In genomic region chr12:75990189-75990912, GRCh38 we compare ENCODE assay signal across 15 cellular contexts.
"Had no signal": no experiment of that assay in that cellular context is flagged by ENCODE, and none has a peak within 500 bp of the region (broad histone marks: within the 10 kb centered on the region; RNA-seq: fewer than 3 reads in every experiment).

No MANE protein-coding gene starts in this region.

- H3K4me1 ChIP-seq: tibial artery had no signal

- H3K27me3 ChIP-seq: tibial artery had no signal

- H3K36me3 ChIP-seq: tibial artery had no signal

- H3K4me3 ChIP-seq: tibial artery had no signal

- H3K27ac ChIP-seq: tibial artery had no signal

- H3K9me3 ChIP-seq: tibial artery had no signal

- DNase-seq: activated CD4-positive, alpha-beta T cell treated with anti-CD3 and anti-CD28 coated beads, Interleukin-2, amount 10 ng/mL, durations not matched to agents 24 days and 14 days; activated CD4-positive, CD25-positive, alpha-beta regulatory T cell; activated CD8-positive, alpha-beta memory T cell treated with anti-CD3 and anti-CD28 coated beads, Interleukin-2, amount 50 U/mL, for 4 hours; activated CD8-positive, alpha-beta T cell treated with anti-CD3 and anti-CD28 coated beads, Interleukin-2, amount 10 ng/mL, durations not matched to agents 7 days and 5 days; activated effector memory CD4-positive, alpha-beta T cell treated with anti-CD3 and anti-CD28 coated beads, Interleukin-2, amount 50 U/mL, for 16 hours; activated T-cell treated with anti-CD3 and anti-CD28 coated beads, Interleukin-2, amount 50 U/mL, for 48 hours; effector memory CD4-positive, alpha-beta T cell; foreskin fibroblast; naive thymus-derived CD8-positive, alpha-beta T cell; retina; stimulated activated CD4-positive, alpha-beta T cell treated with anti-CD3 and anti-CD28 coated beads, Interleukin-2, amount 100 ng/mL, for 48 hours; stimulated activated naive B cell treated with anti-CD40 and anti-IgM and Interleukin-4, amounts not matched to agents 10 μg/mL and 1 μg/mL and 100 μg/mL, for 72 hours; T-helper 2 cell; tibial artery had no signal

- ATAC-seq: activated CD8-positive, alpha-beta T cell treated with anti-CD3 and anti-CD28 coated beads, Interleukin-2, amount 10 ng/mL, durations not matched to agents 7 days and 5 days; activated naive CD4-positive, alpha-beta T cell treated with anti-CD3 and anti-CD28 coated beads, Interleukin-2, amount 50 U/mL, for 72 hours; naive thymus-derived CD8-positive, alpha-beta T cell; stimulated activated naive B cell treated with anti-CD40 and anti-IgM and Interleukin-4, amounts not matched to agents 10 μg/mL and 1 μg/mL and 100 μg/mL, for 72 hours had no signal
